In the genomic region with DNA sequence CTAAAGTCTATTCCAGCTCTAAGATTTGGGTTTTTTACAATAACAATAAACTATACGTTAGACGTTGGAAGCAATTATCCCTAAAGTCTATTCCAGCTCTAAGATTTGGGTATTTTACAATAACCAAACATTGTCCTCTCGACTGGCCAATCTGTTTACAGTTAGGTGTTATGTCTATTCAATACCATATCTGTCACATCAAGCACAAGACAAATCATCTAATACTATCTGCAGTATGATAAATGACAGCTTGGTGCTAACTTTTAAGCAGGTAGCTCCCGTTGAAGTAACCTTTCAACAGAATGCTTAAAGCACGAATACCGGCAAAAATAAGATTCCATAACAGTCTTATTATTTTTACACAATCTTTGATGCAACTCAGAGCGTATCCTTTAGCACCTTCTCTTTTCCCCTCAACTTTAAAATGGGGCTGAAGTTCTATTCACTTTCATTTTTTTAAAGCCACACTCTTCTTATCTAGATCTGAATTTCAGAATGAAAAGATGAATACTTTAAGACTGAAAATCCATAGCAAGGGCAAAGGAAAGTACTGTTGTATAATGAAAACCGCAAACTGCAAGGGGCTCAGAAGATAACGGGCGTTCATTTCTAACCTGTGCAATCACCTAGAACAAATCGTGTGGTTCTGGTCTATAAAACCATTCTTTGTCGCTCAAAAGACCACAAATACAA, we compare ENCODE assay signal across 8 cellular contexts. TPM values are rescaled to one million over a fixed set of nuclear protein-coding genes. Genes with fewer than 3 reads are reported as not detected.
DNase-seq lines count a peak whose midpoint lies in the region; ATAC-seq and TF ChIP-seq lines count a peak whose summit lies in the region.

No MANE protein-coding gene starts in this region.

- peaks cover 37% of the 10 kb centered on the region for H4K20me1 ChIP-seq in GM23338 (replicated peaks; ENCODE audit: insufficient read depth)

- TF ChIP-seq EP300 in esophagus muscularis mucosa (IDR thresholded peaks at IDR 0.05) (no peak), sigmoid colon (IDR thresholded peaks at IDR 0.05) (no peak)

- H3F3A ChIP-seq in GM23338 (replicated peaks; ENCODE audit: low read depth), result peaks cover 11% of the 10 kb centered on the region

- H3K9me3 Mint-ChIP-seq in GM23338, result no peaks in the 10 kb centered on the region; the same call in 1 of the 3 replicates

- H3K27ac Mint-ChIP-seq in GM23338, result peak overlapping the region; percentile 97

- H3K4me1 Mint-ChIP-seq in GM23338, result peaks cover 13% of the 10 kb centered on the region

- H3K27me3 ChIP-seq in GM23338 (ENCODE audit: insufficient read depth) (no peaks in the 10 kb centered on the region), esophagus muscularis mucosa (no peaks in the 10 kb centered on the region), sigmoid colon (no peaks in the 10 kb centered on the region)

- DNase-seq in GM23338 (ENCODE audit: low spot score), result no peak
- peak; percentile 13 for DNase-seq in RPMI8226
- DNase-seq in esophagus muscularis mucosa (ENCODE audit: extremely low spot score), result no peak
- DNase-seq in sigmoid colon, result no peak
- DNase-seq in NCI-H2081 treated with DMSO at 0.1 percent for 48 hours (lab: John Stamatoyannopoulos, UW), result no peak
- DNase-seq in GM13977 (ENCODE audit: low spot score), result no peak
- no peak for DNase-seq in ureter (ENCODE audit: low spot score)

- no peak for ATAC-seq in GM23338
- no peak for ATAC-seq in GM21529 (IDR thresholded peaks at IDR 0.05; ENCODE audit: unreplicated experiment)

- H3K36me3 ChIP-seq in GM23338 (ENCODE audit: insufficient read depth), result peaks cover 3% of the 10 kb centered on the region; the same call in 1 of the 2 replicates
- H3K36me3 ChIP-seq in esophagus muscularis mucosa, result peaks cover 0 to 10% (median 2%) of the 10 kb centered on the region in 4 donors
- no peaks in the 10 kb centered on the region for H3K36me3 ChIP-seq in sigmoid colon

- in situ Hi-C loops in GM13977 (cut with MboI; ENCODE audit: low pct_unique_long_range_greater_than_20kb, low sequenced_read_pairs, unreplicated experiment), result loop anchor here (10.0 kb wide), 1 partner anchor 262 kb away; the partner anchor contains the start of gene TMED4

- TF ChIP-seq POLR2A in esophagus muscularis mucosa (IDR thresholded peaks at IDR 0.05; ENCODE audit: low read depth) (no peak), sigmoid colon (IDR thresholded peaks at IDR 0.05) (no peak)

- no peaks in the 10 kb centered on the region for H3K9me2 ChIP-seq in GM23338 (ENCODE audit: insufficient read depth)

- peaks cover 11% of the 10 kb centered on the region for H3K36me3 Mint-ChIP-seq in GM23338 (ENCODE audit: low read depth)

- H3K4me1 ChIP-seq in GM23338 (ENCODE audit: insufficient read depth) (peaks cover 10% of the 10 kb centered on the region; the same call in 1 of the 2 replicates), esophagus muscularis mucosa (peaks cover 33 to 57% (median 46%) of the 10 kb centered on the region in 4 donors), sigmoid colon (peaks cover 0 to 59% (median 50%) of the 10 kb centered on the region in 4 donors)

- intact Hi-C loops in esophagus muscularis mucosa (cut with DNase I) (loop anchor here (2.0 kb wide), 2 partner anchors 50 to 258 kb away; partner anchors contain the start of gene PPIA), sigmoid colon (cut with DNase I) (loop anchor here (1.0 to 5.0 kb wide), 4 partner anchors 50 to 265 kb away; partner anchors contain the start of genes PPIA, TBRG4 and ZMIZ2)

- H3K27ac ChIP-seq in GM23338 (ENCODE audit: low read depth) (peak overlapping the region; percentile 91), esophagus muscularis mucosa (replicated peaks in 1 of 4) (peak overlapping the region; percentile 92 to 99 (median 98)), sigmoid colon (peak overlapping the region; percentile 92 to 99 (median 97))

- peak overlapping the region; percentile 89 for H3K4me2 ChIP-seq in GM23338

- H3K4me3 Mint-ChIP-seq in GM23338, result peak overlapping the region; percentile 95

- H3K79me2 ChIP-seq in GM23338 (replicated peaks; ENCODE audit: insufficient read depth), result peaks cover 62% of the 10 kb centered on the region

- peaks cover 6% of the 10 kb centered on the region for H3K27me3 Mint-ChIP-seq in GM23338 (ENCODE audit: insufficient read depth, low read depth, poor library complexity)

- no peaks in the 10 kb centered on the region for H3K9me3 ChIP-seq in esophagus muscularis mucosa
- no peaks in the 10 kb centered on the region for H3K9me3 ChIP-seq in sigmoid colon

- H2AFZ ChIP-seq in GM23338, result no peak overlapping the region

- WGBS in esophagus muscularis mucosa, result under 1% methylated on average over 12 of the region's 12 CpGs
- 1% methylated on average over 12 of the region's 12 CpGs for WGBS in sigmoid colon, 2 donors

- H3K4me3 ChIP-seq in GM23338, result peak overlapping the region; percentile 94
- H3K4me3 ChIP-seq in esophagus muscularis mucosa, result peak overlapping the region; percentile 79 to 87 (median 80)
- H3K4me3 ChIP-seq in sigmoid colon, result peak overlapping the region; percentile 64 to 83 (median 74)

- TF ChIP-seq CTCF in GM23338 (conservative IDR thresholded peaks at IDR 0.05; ENCODE audit: low read depth in 2 of 2) (no peak), esophagus muscularis mucosa (IDR thresholded peaks at IDR 0.05) (no peak), sigmoid colon (IDR thresholded peaks at IDR 0.05) (no peak), GM13977 (IDR thresholded peaks at IDR 0.05; ENCODE audit: extremely low read depth, insufficient read depth, missing control alignments) (no peak)

TF ChIP-seq in GM23338, 12 proteins besides CTCF, POLR2A, EP300 and RAD21:
- TF ChIP-seq EZH2phosphoT487 (IDR thresholded peaks at IDR 0.05; ENCODE audit: unreplicated experiment) (no peak), ZNF114 (CRISPR knock-in tag; IDR thresholded peaks at IDR 0.05) (no peak), EZH2 (IDR thresholded peaks at IDR 0.05; ENCODE audit: low read depth, unreplicated experiment) (no peak), POLR2AphosphoS5 (IDR thresholded peaks at IDR 0.05; ENCODE audit: low read depth) (no peak), STAT1 (IDR thresholded peaks at IDR 0.05; ENCODE audit: unreplicated experiment) (no peak), JUNB (IDR thresholded peaks at IDR 0.05; ENCODE audit: unreplicated experiment) (no peak), NANOG (IDR thresholded peaks at IDR 0.05; ENCODE audit: borderline replicate concordance) (no peak)
- TF ChIP-seq, protein P1, sequence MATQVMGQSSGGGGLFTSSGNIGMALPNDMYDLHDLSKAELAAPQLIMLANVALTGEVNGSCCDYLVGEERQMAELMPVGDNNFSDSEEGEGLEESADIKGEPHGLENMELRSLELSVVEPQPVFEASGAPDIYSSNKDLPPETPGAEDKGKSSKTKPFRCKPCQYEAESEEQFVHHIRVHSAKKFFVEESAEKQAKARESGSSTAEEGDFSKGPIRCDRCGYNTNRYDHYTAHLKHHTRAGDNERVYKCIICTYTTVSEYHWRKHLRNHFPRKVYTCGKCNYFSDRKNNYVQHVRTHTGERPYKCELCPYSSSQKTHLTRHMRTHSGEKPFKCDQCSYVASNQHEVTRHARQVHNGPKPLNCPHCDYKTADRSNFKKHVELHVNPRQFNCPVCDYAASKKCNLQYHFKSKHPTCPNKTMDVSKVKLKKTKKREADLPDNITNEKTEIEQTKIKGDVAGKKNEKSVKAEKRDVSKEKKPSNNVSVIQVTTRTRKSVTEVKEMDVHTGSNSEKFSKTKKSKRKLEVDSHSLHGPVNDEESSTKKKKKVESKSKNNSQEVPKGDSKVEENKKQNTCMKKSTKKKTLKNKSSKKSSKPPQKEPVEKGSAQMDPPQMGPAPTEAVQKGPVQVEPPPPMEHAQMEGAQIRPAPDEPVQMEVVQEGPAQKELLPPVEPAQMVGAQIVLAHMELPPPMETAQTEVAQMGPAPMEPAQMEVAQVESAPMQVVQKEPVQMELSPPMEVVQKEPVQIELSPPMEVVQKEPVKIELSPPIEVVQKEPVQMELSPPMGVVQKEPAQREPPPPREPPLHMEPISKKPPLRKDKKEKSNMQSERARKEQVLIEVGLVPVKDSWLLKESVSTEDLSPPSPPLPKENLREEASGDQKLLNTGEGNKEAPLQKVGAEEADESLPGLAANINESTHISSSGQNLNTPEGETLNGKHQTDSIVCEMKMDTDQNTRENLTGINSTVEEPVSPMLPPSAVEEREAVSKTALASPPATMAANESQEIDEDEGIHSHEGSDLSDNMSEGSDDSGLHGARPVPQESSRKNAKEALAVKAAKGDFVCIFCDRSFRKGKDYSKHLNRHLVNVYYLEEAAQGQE (IDR thresholded peaks at IDR 0.05; ENCODE audit: unreplicated experiment), result no peak

RNA-seq across cellular contexts. Expression of gene H2AZ2, which starts 0.9 kb away (rescaled TPM):
- total RNA-seq in GM23338 (2014; rRNA removed; shearing (Covaris generic)), result 215 and 219 TPM in 2 replicates
- 388 and 390 TPM in 2 replicates for polyA plus RNA-seq in GM23338 (2016; fragmentation: Nextera tagmentation; extraction: Ambion mirVana)
- total RNA-seq in esophagus muscularis mucosa, result 100 to 1,000 TPM; 175 to 227 (median 203) TPM
- total RNA-seq in sigmoid colon, result 100 to 1,000 TPM; 158 to 211 (median 207) TPM
- polyA plus RNA-seq in sigmoid colon, result 100 to 1,000 TPM in 2 of 3 donors, 10 to 100 TPM in 1; 97.3 to 140 (median 131) TPM
- 104 TPM for total RNA-seq in ureter

RNA-seq across cellular contexts. Expression of gene PURB, which starts 38.4 kb away (rescaled TPM):
- 25.9 and 27.1 TPM in 2 replicates for total RNA-seq in GM23338 (2014; rRNA removed; shearing (Covaris generic))
- polyA plus RNA-seq in GM23338 (2016; fragmentation: Nextera tagmentation; extraction: Ambion mirVana) (3.1 and 3.4 TPM in 2 replicates), sigmoid colon (10 to 100 TPM in 1 of 3 donors, 1 to 10 TPM in 2; 4.2 to 10.7 (median 6.0) TPM)
- total RNA-seq in esophagus muscularis mucosa (10 to 100 TPM; 40.9 to 50.2 (median 46.3) TPM), sigmoid colon (10 to 100 TPM; 31.4 to 40.3 (median 38.5) TPM), ureter (26.4 TPM)

RNA-seq across cellular contexts. Expression of gene PPIA, which starts 50.5 kb away (rescaled TPM):
- 4,367 and 4,717 TPM in 2 replicates for total RNA-seq in GM23338 (2014; rRNA removed; shearing (Covaris generic))
- polyA plus RNA-seq in GM23338 (2016; fragmentation: Nextera tagmentation; extraction: Ambion mirVana) (6,375 and 6,524 TPM in 2 replicates), sigmoid colon (1,000 to 10,000 TPM; 3,100 to 3,915 (median 3,764) TPM)
- total RNA-seq in esophagus muscularis mucosa (1,000 to 10,000 TPM; 1,223 to 1,666 (median 1,462) TPM), sigmoid colon (1,000 to 10,000 TPM; 1,033 to 1,396 (median 1,180) TPM), ureter (1,153 TPM)
